8 cellular contexts compared by ENCODE assay signal in genomic region chr9:89606049-89606481, GRCh38. TPM values are rescaled to one million over a fixed set of nuclear protein-coding genes. Genes with fewer than 3 reads are reported as not detected.
DNase-seq lines count a peak whose midpoint lies in the region; TF ChIP-seq lines count a peak whose summit lies in the region.

No MANE protein-coding gene starts in this region.

- H3K4me3 Mint-ChIP-seq in Caco-2 (ENCODE audit: unreplicated experiment), result peak overlapping the region; percentile 89
- H3K4me3 Mint-ChIP-seq in IgD-negative memory B cell, result peak overlapping the region; percentile 80 to 94 (median 85)
- H3K4me3 Mint-ChIP-seq in dendritic cell treated with granulocyte-macrophage colony-stimulating factor and Interleukin-4, amounts not matched to agents 40 ng/mL and 50 ng/mL, for 4 days, result peak overlapping the region; percentile 94

- H3K27ac ChIP-seq in skin epidermis, result peak overlapping the region in 20 of 21 experiments; percentile 37 to 95 (median 81)

- no TSS peak for BruUV-seq in Caco-2 (replicated peaks; lab: Mats Ljungman, UMichigan)

- DNase-seq in Caco-2 (peak; percentile 62 to 81), kidney glomerular epithelial cell (lab: John Stamatoyannopoulos, UW) (peak; percentile 44), middle frontal gyrus (ENCODE audit: extremely low spot score, low spot score) (no peak), SW 1271 (lab: John Stamatoyannopoulos, UW) (no peak)
- peak; percentile 46 for DNase-seq in activated CD4-positive, alpha-beta T cell treated with anti-CD3 and anti-CD28 coated beads for 48 hours

- peak overlapping the region; percentile 34 for H3K4me3 ChIP-seq in Caco-2 (ENCODE audit: low read depth, low read length)
- peak overlapping the region; percentile 54 to 70 (median 65) for H3K4me3 ChIP-seq in skin epidermis

- peaks cover 24% of the 10 kb centered on the region for H3K36me3 Mint-ChIP-seq in Caco-2 (ENCODE audit: insufficient read depth, unreplicated experiment)
- H3K36me3 Mint-ChIP-seq in IgD-negative memory B cell, result no peaks in the 10 kb centered on the region
- H3K36me3 Mint-ChIP-seq in dendritic cell treated with granulocyte-macrophage colony-stimulating factor and Interleukin-4, amounts not matched to agents 40 ng/mL and 50 ng/mL, for 4 days (ENCODE audit: low read depth), result peaks cover 29% of the 10 kb centered on the region

- peaks cover 9% of the 10 kb centered on the region; the same call in 1 of the 2 replicates for H3K4me1 ChIP-seq in Caco-2

- intact Hi-C loops in Caco-2 (cut with micrococcal nuclease; ENCODE audit: unreplicated experiment), result loop anchor here (2.0 to 10.0 kb wide), 3 partner anchors 27 to 199 kb away; no protein-coding TSS in a partner anchor
- intact Hi-C loops in dendritic cell treated with granulocyte-macrophage colony-stimulating factor and Interleukin-4, amounts not matched to agents 40 ng/mL and 50 ng/mL, for 4 days (cut with micrococcal nuclease), result loop anchor here (5.0 kb wide), 1 partner anchor 111 kb away; no protein-coding TSS in a partner anchor

- H3K4me1 Mint-ChIP-seq in Caco-2 (ENCODE audit: low read depth, unreplicated experiment), result peaks cover 6% of the 10 kb centered on the region
- peaks cover 7 to 18% (median 13%) of the 10 kb centered on the region in 3 donors for H3K4me1 Mint-ChIP-seq in IgD-negative memory B cell
- H3K4me1 Mint-ChIP-seq in dendritic cell treated with granulocyte-macrophage colony-stimulating factor and Interleukin-4, amounts not matched to agents 40 ng/mL and 50 ng/mL, for 4 days (ENCODE audit: low read depth), result peaks cover 37% of the 10 kb centered on the region

- peak overlapping the region; percentile 86 for H3K27ac Mint-ChIP-seq in Caco-2 (ENCODE audit: unreplicated experiment)
- peak overlapping the region in 1 of 3 donors; percentile 94 for H3K27ac Mint-ChIP-seq in IgD-negative memory B cell
- peak overlapping the region; percentile 97 for H3K27ac Mint-ChIP-seq in dendritic cell treated with granulocyte-macrophage colony-stimulating factor and Interleukin-4, amounts not matched to agents 40 ng/mL and 50 ng/mL, for 4 days

- CTCF ChIA-PET in Caco-2 (lab: Charles Lee), result interaction anchor here (0.6 to 2.5 kb wide), 3 partner anchors 13 to 388 kb away, joined by 3 to 11 read pairs (median 3); no protein-coding TSS in a partner anchor

- H3K27me3 Mint-ChIP-seq in Caco-2 (ENCODE audit: insufficient read depth, unreplicated experiment) (no peaks in the 10 kb centered on the region), IgD-negative memory B cell (peaks cover 24% of the 10 kb centered on the region)
- peaks cover 23% of the 10 kb centered on the region for H3K27me3 Mint-ChIP-seq in dendritic cell treated with granulocyte-macrophage colony-stimulating factor and Interleukin-4, amounts not matched to agents 40 ng/mL and 50 ng/mL, for 4 days

- no peaks in the 10 kb centered on the region for H3K9me3 ChIP-seq in Caco-2

- H3K9me3 Mint-ChIP-seq in Caco-2 (ENCODE audit: unreplicated experiment), result no peaks in the 10 kb centered on the region
- H3K9me3 Mint-ChIP-seq in IgD-negative memory B cell, result no peaks in the 10 kb centered on the region
- no peaks in the 10 kb centered on the region for H3K9me3 Mint-ChIP-seq in dendritic cell treated with granulocyte-macrophage colony-stimulating factor and Interleukin-4, amounts not matched to agents 40 ng/mL and 50 ng/mL, for 4 days

- POLR2A ChIA-PET in Caco-2 (lab: Charles Lee), result no interaction called here

- no peaks in the 10 kb centered on the region for H3K36me3 ChIP-seq in Caco-2 (ENCODE audit: control insufficient read depth, insufficient read depth, low read length)

- H3K27me3 ChIP-seq in Caco-2 (replicated peaks; ENCODE audit: control insufficient read depth, insufficient read depth, low read length), result no peaks in the 10 kb centered on the region

- no peak for TF ChIP-seq CTCF in Caco-2 (IDR thresholded peaks at IDR 0.05; ENCODE audit: insufficient read depth in 1 of 2, low read depth in 1 of 2, low read length in 1 of 2, severe bottlenecking in 1 of 2, unreplicated experiment in 1 of 2)

RNA-seq across cellular contexts. Expression of gene GADD45G, which starts 1.3 kb away (rescaled TPM):
- total RNA-seq in Caco-2 (2022), result 3.7 and 5.4 TPM in 2 replicates
- 1.1 TPM for polyA plus RNA-seq in IgD-negative memory B cell

Comparison
In these comparisons a context has a peak if more than half of its experiments do, and no peak if none do; other contexts are left out.
1. DNase-seq: peak in Caco-2 (2 of 2), activated CD4-positive, alpha-beta T cell treated with anti-CD3 and anti-CD28 coated beads for 48 hours (single experiment) and kidney glomerular epithelial cell (single experiment); none in middle frontal gyrus (single experiment) and SW 1271 (0 of 2).
2. Peak in every context shown above with its lines, with median percentiles within 50 percentile points of each other: H3K4me3 Mint-ChIP-seq.